In the genomic region with DNA sequence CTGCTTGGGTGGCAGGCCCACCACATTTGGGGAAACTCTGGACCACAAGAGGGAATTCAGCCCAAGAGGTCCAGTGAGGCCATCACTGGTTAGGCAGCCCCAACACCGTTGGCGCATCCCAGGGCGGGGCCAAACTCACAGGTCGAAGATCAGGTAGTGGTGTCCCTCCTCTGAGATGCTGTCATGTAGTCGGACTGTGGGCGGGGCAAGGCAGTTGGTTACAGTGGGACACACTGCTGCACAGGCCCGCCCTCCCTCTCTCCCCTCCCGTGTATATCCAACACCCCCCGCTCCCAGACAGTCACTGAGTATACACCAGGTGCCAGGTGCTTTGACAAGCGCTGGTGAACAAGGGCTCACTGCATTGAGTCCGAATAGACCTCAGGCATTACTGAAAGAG, we compare ENCODE assay signal across 24 cellular contexts. TPM values are rescaled to one million over a fixed set of nuclear protein-coding genes. Genes with fewer than 3 reads are reported as not detected.
"Had no signal": no experiment of that assay in that cellular context is flagged by ENCODE, and none has a peak within 500 bp of the region (broad histone marks: within the 10 kb centered on the region; RNA-seq: fewer than 3 reads in every experiment).

No MANE protein-coding gene starts in this region.

- H3K27ac Mint-ChIP-seq: activated naive CD4-positive, alpha-beta T cell treated with anti-CD3 and anti-CD28 coated beads, Interleukin-2, amount 10 ng/mL, durations not matched to agents 7 days and 5 days; activated naive CD8-positive, alpha-beta T cell treated with anti-CD3 and anti-CD28 coated beads for 36 hours; activated T-helper 17 cell treated with anti-CD3 and anti-CD28 coated beads, Interleukin-2, amount 50 U/mL, for 72 hours; T-helper 1 cell treated with Interleukin-12 subunit alpha and Interleukin-12 subunit beta and Interleukin-4 antibody, amounts not matched to agents 30 μg/mL and 1 μg/mL, for 36 hours; WTC11 had no signal

- H3K36me3 Mint-ChIP-seq: activated naive CD4-positive, alpha-beta T cell treated with anti-CD3 and anti-CD28 coated beads, Interleukin-2, amount 10 ng/mL, durations not matched to agents 7 days and 5 days; activated naive CD8-positive, alpha-beta T cell treated with anti-CD3 and anti-CD28 coated beads for 36 hours; WTC11 had no signal

- ATAC-seq: activated T-helper 17 cell treated with anti-CD3 and anti-CD28 coated beads, Interleukin-2, amount 50 U/mL, for 72 hours; WTC11 had no signal

- H3K4me3 Mint-ChIP-seq: activated naive CD4-positive, alpha-beta T cell treated with anti-CD3 and anti-CD28 coated beads, Interleukin-2, amount 10 ng/mL, durations not matched to agents 7 days and 5 days; activated naive CD8-positive, alpha-beta T cell treated with anti-CD3 and anti-CD28 coated beads for 36 hours; activated T-helper 17 cell treated with anti-CD3 and anti-CD28 coated beads, Interleukin-2, amount 50 U/mL, for 72 hours; T-helper 1 cell treated with Interleukin-12 subunit alpha and Interleukin-12 subunit beta and Interleukin-4 antibody, amounts not matched to agents 30 μg/mL and 1 μg/mL, for 36 hours; WTC11 had no signal

- H3K9me3 ChIP-seq: breast epithelium, MG63, Peyer's patch had no signal

- H3K27me3 Mint-ChIP-seq: activated naive CD8-positive, alpha-beta T cell treated with anti-CD3 and anti-CD28 coated beads for 36 hours; activated T-helper 17 cell treated with anti-CD3 and anti-CD28 coated beads, Interleukin-2, amount 50 U/mL, for 72 hours had no signal

- H3K9me3 Mint-ChIP-seq: activated naive CD4-positive, alpha-beta T cell treated with anti-CD3 and anti-CD28 coated beads, Interleukin-2, amount 10 ng/mL, durations not matched to agents 7 days and 5 days; activated naive CD8-positive, alpha-beta T cell treated with anti-CD3 and anti-CD28 coated beads for 36 hours; activated T-helper 17 cell treated with anti-CD3 and anti-CD28 coated beads, Interleukin-2, amount 50 U/mL, for 72 hours; T-helper 1 cell treated with Interleukin-12 subunit alpha and Interleukin-12 subunit beta and Interleukin-4 antibody, amounts not matched to agents 30 μg/mL and 1 μg/mL, for 36 hours; WTC11 had no signal

- DNase-seq: activated CD4-positive, alpha-beta T cell treated with anti-CD3 and anti-CD28 coated beads for 48 hours; activated CD4-positive, alpha-beta T cell treated with anti-CD3 and anti-CD28 coated beads, Interleukin-2, amount 50 U/mL, for 4 hours; activated CD4-positive, CD25-positive, alpha-beta regulatory T cell treated with anti-CD3 and anti-CD28 coated beads, Interleukin-2, amount 50 U/mL, for 72 hours; activated gamma-delta T cell treated with Interleukin-2 at 50 U/mL for 16 hours; activated naive CD4-positive, alpha-beta T cell treated with anti-CD3 and anti-CD28 coated beads, Interleukin-2, amount 10 ng/mL, durations not matched to agents 7 days and 5 days; activated naive CD8-positive, alpha-beta T cell treated with anti-CD3 and anti-CD28 coated beads for 36 hours; activated T-cell treated with anti-CD3 and anti-CD28 coated beads for 4 hours; activated T-cell treated with anti-CD3 and anti-CD28 coated beads, Interleukin-2, amount 50 U/mL, for 48 hours; MG63; MV-4-11; NCI-H1105; NCI-H1436; NCI-H1694 treated with DMSO at 0.1 percent for 48 hours; NCI-H2029 treated with DMSO at 0.1 percent for 48 hours; NCI-H510A; Peyer's patch; SHP77 treated with DMSO at 0.1 percent for 48 hours had no signal

- H3K4me1 Mint-ChIP-seq: activated naive CD4-positive, alpha-beta T cell treated with anti-CD3 and anti-CD28 coated beads, Interleukin-2, amount 10 ng/mL, durations not matched to agents 7 days and 5 days; activated naive CD8-positive, alpha-beta T cell treated with anti-CD3 and anti-CD28 coated beads for 36 hours; activated T-helper 17 cell treated with anti-CD3 and anti-CD28 coated beads, Interleukin-2, amount 50 U/mL, for 72 hours had no signal

- H3K36me3 ChIP-seq: breast epithelium, MG63, Peyer's patch had no signal

- H3K27me3 ChIP-seq: breast epithelium, MG63, Peyer's patch had no signal

- H3K27ac ChIP-seq: breast epithelium, Peyer's patch, RWPE1 had no signal

- H3K4me1 ChIP-seq: breast epithelium, Peyer's patch had no signal

- H3K4me3 ChIP-seq: breast epithelium, MG63, Peyer's patch had no signal

RNA-seq across cellular contexts. Expression of gene CAMK2A, which starts 32.1 kb away (rescaled TPM):
- total RNA-seq: activated naive CD8-positive, alpha-beta T cell treated with anti-CD3 and anti-CD28 coated beads for 36 hours; activated T-helper 17 cell treated with anti-CD3 and anti-CD28 coated beads, Interleukin-2, amount 50 U/mL, for 72 hours; SK-MEL-5 had no signal

RNA-seq across cellular contexts. Expression of gene ARSI, which starts 45.3 kb away (rescaled TPM):
- total RNA-seq: activated naive CD8-positive, alpha-beta T cell treated with anti-CD3 and anti-CD28 coated beads for 36 hours; activated T-helper 17 cell treated with anti-CD3 and anti-CD28 coated beads, Interleukin-2, amount 50 U/mL, for 72 hours; Peyer's patch; SK-MEL-5 had no signal
- polyA plus RNA-seq: aorta had no signal
